8 cellular contexts compared by ENCODE assay signal in the genomic region with DNA sequence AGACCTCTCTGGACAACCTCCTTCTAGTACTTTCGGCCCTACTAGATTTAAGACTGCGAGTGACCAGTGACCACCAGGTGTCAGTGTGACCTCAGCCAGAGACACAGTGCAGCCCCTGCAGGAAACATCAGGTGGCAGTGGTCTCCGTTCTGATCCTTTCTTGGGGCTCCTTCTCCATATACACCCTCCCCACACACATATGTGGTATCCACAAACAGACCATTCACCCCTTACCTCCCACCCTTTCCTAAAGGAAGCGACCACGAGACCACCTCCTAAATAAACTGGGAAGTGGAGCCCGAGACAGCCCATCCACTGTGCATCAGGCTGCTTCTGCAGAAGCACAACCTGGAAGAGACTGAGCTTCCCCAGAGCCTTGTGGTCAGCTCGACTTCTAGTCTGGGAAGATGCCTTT. TPM values are rescaled to one million over a fixed set of nuclear protein-coding genes. Genes with fewer than 3 reads are reported as not detected.
DNase-seq lines count a peak whose midpoint lies in the region; ATAC-seq and TF ChIP-seq lines count a peak whose summit lies in the region.

No MANE protein-coding gene starts in this region.

- WGBS in adrenal gland, 4 donors = 53 to 57% (median 55%) methylated on average over 7 of the region's 7 CpGs

- peak; percentile 78 for ATAC-seq in sciatic nerve
- no peak for ATAC-seq in HG03280 (IDR thresholded peaks at IDR 0.05; ENCODE audit: unreplicated experiment)
- ATAC-seq in HG03045 (IDR thresholded peaks at IDR 0.05; ENCODE audit: unreplicated experiment) = no peak

- no peak for TF ChIP-seq POLR2A in adrenal gland (IDR thresholded peaks at IDR 0.05)

- H3K9me3 ChIP-seq in adrenal gland (replicated peaks in 1 of 3) = no peaks in the 10 kb centered on the region
- no peaks in the 10 kb centered on the region for H3K9me3 ChIP-seq in right atrium auricular region

- peak; percentile 86 for DNase-seq in ELF-1 (ENCODE audit: low read depth, low spot score)
- peak; percentile 74 to 80 for DNase-seq in Kasumi-1 (lab: John Stamatoyannopoulos, UW)
- DNase-seq in SW480 (ENCODE audit: low spot score) = peak; percentile 58
- DNase-seq in adrenal gland = peak; percentile 64 to 90 (median 73)
- DNase-seq in right atrium auricular region (ENCODE audit: low spot score) = peak; percentile 68
- peak; percentile 81 for DNase-seq in sciatic nerve (ENCODE audit: low spot score)

- H3K4me1 ChIP-seq in adrenal gland (replicated peaks in 1 of 2) = peaks cover 8 to 22% of the 10 kb centered on the region in 2 donors
- peaks cover 0 to 4% of the 10 kb centered on the region in 2 donors for H3K4me1 ChIP-seq in right atrium auricular region

- H3K27ac ChIP-seq in adrenal gland = no peak overlapping the region
- H3K27ac ChIP-seq in right atrium auricular region = no peak overlapping the region

- H3K36me3 ChIP-seq in adrenal gland (replicated peaks in 1 of 2) (peaks cover 0 to 20% of the 10 kb centered on the region in 2 donors), right atrium auricular region (peaks cover 13% of the 10 kb centered on the region)

- H3K27me3 ChIP-seq in adrenal gland (no peaks in the 10 kb centered on the region), right atrium auricular region (no peaks in the 10 kb centered on the region)

- TF ChIP-seq CTCF in adrenal gland (IDR thresholded peaks at IDR 0.05) (peak; percentile 75 to 99 (median 92)), right atrium auricular region (IDR thresholded peaks at IDR 0.05) (peak; percentile 62 to 92)

- no peak overlapping the region for H3K4me3 ChIP-seq in adrenal gland
- H3K4me3 ChIP-seq in right atrium auricular region = no peak overlapping the region

- intact Hi-C loops in adrenal gland (cut with DNase I) = loop anchor here (2.0 to 5.0 kb wide), 3 partner anchors 100 to 268 kb away; no protein-coding TSS in a partner anchor
- intact Hi-C loops in sciatic nerve (cut with DNase I) = loop anchor here (5.0 kb wide), 1 partner anchor 268 kb away; no protein-coding TSS in a partner anchor

RNA-seq across cellular contexts. Expression of a gene that starts 38.5 kb away (rescaled TPM):
- under 1 TPM in 5 of 8 donors, not detected in 3; 0.35 to 0.81 (median 0.54) TPM for total RNA-seq in adrenal gland
- 10 to 100 TPM in 1 of 3 donors, 1 to 10 TPM in 1, under 1 TPM in 1; 0.20 to 16.2 (median 3.3) TPM for polyA plus RNA-seq in adrenal gland
- not detected for total RNA-seq in right atrium auricular region
- 2.0 TPM for total RNA-seq in sciatic nerve
